In genomic region chr20:44219287-44219686, GRCh38 we compare ENCODE assay signal across 17 cellular contexts. TPM values are rescaled to one million over a fixed set of nuclear protein-coding genes. Genes with fewer than 3 reads are reported as not detected.
DNase-seq lines count a peak whose midpoint lies in the region; ATAC-seq lines count a peak whose summit lies in the region.
"Had no signal": no experiment of that assay in that cellular context is flagged by ENCODE, and none has a peak within 500 bp of the region (broad histone marks: within the 10 kb centered on the region; RNA-seq: fewer than 3 reads in every experiment).

No MANE protein-coding gene starts in this region.

- no CpG with 5 or more reads among the region's 2 CpGs for WGBS in trophoblast cell (ENCODE audit: extremely low coverage, insufficient coverage, insufficient read length)

- no peak overlapping the region for H2BK5ac ChIP-seq in trophoblast cell (ENCODE audit: low read depth, low read length, poor library complexity)

- no peak overlapping the region for H3K23ac ChIP-seq in trophoblast cell (ENCODE audit: low read length)

- no peak overlapping the region for H3K4me3 ChIP-seq in NT2/D1 (ENCODE audit: insufficient read length, low read depth)
- H3K4me3 ChIP-seq in trophoblast cell (ENCODE audit: low read depth, low read length), result no peak overlapping the region
- H3K4me3 ChIP-seq: esophagus squamous epithelium, GM23248, K562 had no signal

- no peak overlapping the region for H3K4me2 ChIP-seq in trophoblast cell (ENCODE audit: low read length)

- peaks cover 44% of the 10 kb centered on the region for H3K4me1 Mint-ChIP-seq in central memory CD8-positive, alpha-beta T cell

- no peak overlapping the region for H2BK120ac ChIP-seq in trophoblast cell (ENCODE audit: insufficient read depth, low read length, poor library complexity)

- peaks cover 6% of the 10 kb centered on the region for H3K36me3 Mint-ChIP-seq in central memory CD8-positive, alpha-beta T cell (ENCODE audit: insufficient read depth)

- H3K79me1 ChIP-seq in trophoblast cell (ENCODE audit: low read length), result no peaks in the 10 kb centered on the region

- peak overlapping the region; percentile 48 for H3K4me3 Mint-ChIP-seq in central memory CD8-positive, alpha-beta T cell

- peak; percentile 5 for ATAC-seq in central memory CD8-positive, alpha-beta T cell (replicated peaks; ENCODE audit: extremely low read depth, poor library complexity, severe bottlenecking)
- ATAC-seq in HG03039 (IDR thresholded peaks at IDR 0.05; ENCODE audit: unreplicated experiment), result no peak
- ATAC-seq: K562 had no signal

- no peak overlapping the region for H4K12ac ChIP-seq in trophoblast cell (ENCODE audit: low read depth, low read length)

- DNase-seq in activated effector memory CD4-positive, alpha-beta T cell treated with Interleukin-2 at 50 U/mL for 16 hours, result peak; percentile 2
- no peak for DNase-seq in activated effector memory CD4-positive, alpha-beta T cell treated with anti-CD3 and anti-CD28 coated beads, Interleukin-2, amount 50 U/mL, for 16 hours
- DNase-seq in NT2/D1 (ENCODE audit: low read depth, low spot score) (no peak), trophoblast cell (no peak), SIG-M5 (lab: John Stamatoyannopoulos, UW) (no peak), NCI-H1694 (lab: John Stamatoyannopoulos, UW) (no peak)
- DNase-seq in central memory CD8-positive, alpha-beta T cell (ENCODE audit: low spot score in 2 of 2), result no peak
- DNase-seq: ACHN; activated CD4-positive, alpha-beta T cell treated with anti-CD3 and anti-CD28 coated beads, Interleukin-2, amount 50 U/mL, for 48 hours; amygdala; esophagus squamous epithelium; GM23248; NCI-H1436; NCI-H524 treated with DMSO at 0.1 percent for 48 hours; nucleus accumbens had no signal

- no peak overlapping the region for H3K18ac ChIP-seq in trophoblast cell (ENCODE audit: low read length)

- no peak overlapping the region for H3K4ac ChIP-seq in trophoblast cell (ENCODE audit: low read depth, low read length)

- H4K91ac ChIP-seq in trophoblast cell (ENCODE audit: low read depth, low read length), result no peak overlapping the region

- no peaks in the 10 kb centered on the region for H3K27me3 ChIP-seq in NT2/D1 (ENCODE audit: insufficient read depth, insufficient read length)
- no peaks in the 10 kb centered on the region for H3K27me3 ChIP-seq in trophoblast cell (ENCODE audit: insufficient read depth, low read length)
- H3K27me3 ChIP-seq: esophagus squamous epithelium had no signal

- no peak overlapping the region for H2AFZ ChIP-seq in trophoblast cell (ENCODE audit: insufficient read depth, low read length, poor library complexity)
- H2AFZ ChIP-seq: GM23248 had no signal

- H3K9me3 Mint-ChIP-seq in central memory CD8-positive, alpha-beta T cell, result no peaks in the 10 kb centered on the region

- H2AK5ac ChIP-seq in trophoblast cell (ENCODE audit: low read length), result no peak overlapping the region

- H3K4me1 ChIP-seq in NT2/D1 (ENCODE audit: insufficient read depth, insufficient read length) (peaks cover 3% of the 10 kb centered on the region), trophoblast cell (ENCODE audit: control insufficient read depth in 1 of 2, insufficient read depth in 2 of 2, low read length in 2 of 2) (no peaks in the 10 kb centered on the region)

- peaks cover 9% of the 10 kb centered on the region for H3K36me3 ChIP-seq in NT2/D1 (ENCODE audit: insufficient read depth, insufficient read length, low read length)
- H3K36me3 ChIP-seq in trophoblast cell (ENCODE audit: control insufficient read depth in 1 of 2, insufficient read depth in 2 of 2, low read length in 2 of 2), result no peaks in the 10 kb centered on the region

- H3K9me3 ChIP-seq in NT2/D1 (ENCODE audit: insufficient read depth, low read length), result no peaks in the 10 kb centered on the region
- H3K9me3 ChIP-seq in trophoblast cell (ENCODE audit: insufficient read depth, low read depth, low read length), result no peaks in the 10 kb centered on the region
- H3K9me3 ChIP-seq: esophagus squamous epithelium had no signal

- no peaks in the 10 kb centered on the region for H3K27me3 Mint-ChIP-seq in central memory CD8-positive, alpha-beta T cell

- no peak overlapping the region for H2BK12ac ChIP-seq in trophoblast cell (ENCODE audit: low read length)

- H3K14ac ChIP-seq in trophoblast cell (ENCODE audit: low read length), result no peak overlapping the region

- no peaks in the 10 kb centered on the region for H3K79me2 ChIP-seq in trophoblast cell (ENCODE audit: control insufficient read depth, insufficient read depth, low read length, poor library complexity)

- H3K27ac Mint-ChIP-seq in central memory CD8-positive, alpha-beta T cell (ENCODE audit: low read depth), result peak overlapping the region; percentile 88

- H4K8ac ChIP-seq in trophoblast cell (ENCODE audit: low read depth, low read length), result no peak overlapping the region

- H3K27ac ChIP-seq in trophoblast cell (ENCODE audit: low read depth, low read length), result peak overlapping the region; percentile 5
- H3K27ac ChIP-seq: esophagus squamous epithelium, GM23248 had no signal

- H3K9ac ChIP-seq in NT2/D1 (ENCODE audit: insufficient read length, low read depth) (peak overlapping the region; percentile 27), trophoblast cell (ENCODE audit: low read length) (no peak overlapping the region)
- H3K9ac ChIP-seq: GM23248 had no signal

RNA-seq across cellular contexts. Expression of gene OSER1, which starts 8.7 kb away (rescaled TPM):
- 61.8 and 64.9 TPM in 2 replicates for polyA plus RNA-seq in trophoblast cell (2013)

RNA-seq across cellular contexts. Expression of gene GDAP1L1, which starts 27.8 kb away (rescaled TPM):
- polyA plus RNA-seq in trophoblast cell (2013), result 0.01 and 0.06 TPM in 2 replicates
- polyA plus RNA-seq: GM23248 had no signal

RNA-seq across cellular contexts. Expression of gene JPH2, which starts 32.3 kb away (rescaled TPM):
- 13.7 and 14.2 TPM in 2 replicates for polyA plus RNA-seq in trophoblast cell (2013)
- polyA plus RNA-seq: K562 had no signal
